Comparison of ENCODE assay signal across 8 cellular contexts in genomic region chr3:114624676-114625181, GRCh38.
DNase-seq lines count a peak whose midpoint lies in the region; ATAC-seq and TF ChIP-seq lines count a peak whose summit lies in the region.

No MANE protein-coding gene starts in this region.

- no peaks in the 10 kb centered on the region for H3K9me3 ChIP-seq in mucosa of descending colon

- TF ChIP-seq CTCF in mucosa of descending colon (IDR thresholded peaks at IDR 0.05) = no peak

- H3K27ac ChIP-seq in urinary bladder (ENCODE audit: low read depth) = peak overlapping the region; percentile 68

- WGBS in urinary bladder = 17% methylated on average over 10 of the region's 10 CpGs

- DNase-seq in ELF-1 (ENCODE audit: low read depth, low spot score) (peak; percentile 72), SHP77 (lab: John Stamatoyannopoulos, UW) (peak; percentile 85 to 92), mucosa of descending colon (peak; percentile 62 to 83 (median 71)), NCI-H187 treated with DMSO at 0.1 percent for 48 hours (lab: John Stamatoyannopoulos, UW) (no peak), NCI-H1417 (lab: John Stamatoyannopoulos, UW) (no peak)

- ATAC-seq in esophagus mucosa (peak; percentile 86), mucosa of descending colon (peak; percentile 87), HG03378 (IDR thresholded peaks at IDR 0.05; ENCODE audit: unreplicated experiment) (no peak)

- intact Hi-C loops in mucosa of descending colon (cut with DNase I, micrococcal nuclease) = no loop called here

- H3K36me3 ChIP-seq in mucosa of descending colon (ENCODE audit: low read depth) (no peaks in the 10 kb centered on the region), urinary bladder (ENCODE audit: insufficient read depth) (no peaks in the 10 kb centered on the region)

- H3K4me1 ChIP-seq in mucosa of descending colon (ENCODE audit: low read depth) (peaks cover 4% of the 10 kb centered on the region), urinary bladder (ENCODE audit: insufficient read depth) (no peaks in the 10 kb centered on the region)

- H3K4me3 ChIP-seq in mucosa of descending colon (no peak overlapping the region), urinary bladder (ENCODE audit: low read depth, low read length) (peak overlapping the region; percentile 11)

Comparison
In these comparisons a context has a peak if more than half of its experiments do, and no peak if none do; other contexts are left out.
1. DNase-seq: peak in ELF-1 (single experiment), SHP77 (2 of 2) and mucosa of descending colon (3 of 3); none in NCI-H187 treated with DMSO at 0.1 percent for 48 hours (single experiment) and NCI-H1417 (0 of 3).